ENCODE assay signal across 8 cellular contexts in genomic region chr3:156291269-156292123, GRCh38.
DNase-seq lines count a peak whose midpoint lies in the region; ATAC-seq, FAIRE-seq and TF ChIP-seq lines count a peak whose summit lies in the region.

No MANE protein-coding gene starts in this region.

- dilution Hi-C loops in keratinocyte (cut with MboI; ENCODE audit: extremely low pct_ligation_motif_present, low sequenced_read_pairs) = no loop called here

- H3K36me3 ChIP-seq in HUES64 (ENCODE audit: insufficient read depth, low read length) = no peaks in the 10 kb centered on the region
- no peaks in the 10 kb centered on the region for H3K36me3 ChIP-seq in keratinocyte (ENCODE audit: control insufficient read depth in 2 of 2, extremely low read depth in 1 of 2, insufficient read depth in 2 of 2, low read length in 2 of 2)
- H3K36me3 ChIP-seq in subcutaneous abdominal adipose tissue (ENCODE audit: control insufficient read depth in 5 of 5, insufficient read depth in 5 of 5, low read length in 5 of 5) = no peaks in the 10 kb centered on the region

- H3K4me1 Mint-ChIP-seq in brain = peaks cover 29% of the 10 kb centered on the region

- peaks cover 48% of the 10 kb centered on the region for H3K27me3 Mint-ChIP-seq in brain

- 9% methylated on average over 51 of the region's 51 CpGs for WGBS in HUES64

- no peak for TF ChIP-seq CTCF in brain (conservative IDR thresholded peaks at IDR 0.05)
- TF ChIP-seq CTCF in keratinocyte (optimal IDR thresholded peaks at IDR 0.05 in 1 of 3, IDR thresholded peaks at IDR 0.05 in 1 of 3, conservative IDR thresholded peaks at IDR 0.05 in 1 of 3; ENCODE audit: extremely low read depth in 1 of 3, insufficient read depth in 2 of 3, low read length in 3 of 3) = no peak

- H3K27ac ChIP-seq in HUES64 (ENCODE audit: low read depth, low read length) (no peak overlapping the region), keratinocyte (ENCODE audit: control insufficient read depth, insufficient read depth, low read length) (no peak overlapping the region), subcutaneous abdominal adipose tissue (ENCODE audit: low read depth, low read length) (no peak overlapping the region)

- H2AFZ ChIP-seq in keratinocyte (ENCODE audit: control insufficient read depth, low read length) = peak overlapping the region; percentile 62

- DNase-seq in COR-L47 (lab: John Stamatoyannopoulos, UW) (peak; percentile 42), keratinocyte (ENCODE audit: low read depth, low spot score) (no peak), HuH-7 (ENCODE audit: low spot score) (no peak), NCI-H446 (lab: John Stamatoyannopoulos, UW) (no peak)

- no peaks in the 10 kb centered on the region for H3K79me2 ChIP-seq in keratinocyte (ENCODE audit: control insufficient read depth, insufficient read depth, low read length)

- H3K9ac ChIP-seq in HUES64 (ENCODE audit: low read depth, low read length) (no peak overlapping the region), keratinocyte (ENCODE audit: control insufficient read depth, extremely low read depth, insufficient read depth, low read length) (no peak overlapping the region), subcutaneous abdominal adipose tissue (ENCODE audit: low read length in 5 of 5) (peak overlapping the region in 1 of 5 donors; percentile 30)

- H3K4me2 ChIP-seq in keratinocyte (ENCODE audit: control insufficient read depth, extremely low read depth, insufficient read depth, low read depth, low read length) = peak overlapping the region; percentile 60

- H3K9me1 ChIP-seq in keratinocyte (ENCODE audit: control insufficient read depth, extremely low read depth, insufficient read depth, low read length) = no peaks in the 10 kb centered on the region

- H3K4me1 ChIP-seq in HUES64 (ENCODE audit: insufficient read depth, low read length) (peaks cover 6% of the 10 kb centered on the region; the same call in 1 of the 2 replicates), keratinocyte (ENCODE audit: control insufficient read depth, extremely low read depth, insufficient read depth, low read length) (peaks cover 6% of the 10 kb centered on the region), subcutaneous abdominal adipose tissue (ENCODE audit: control insufficient read depth in 5 of 5, insufficient read depth in 5 of 5, low read length in 5 of 5) (peaks cover 0 to 17% (median 14%) of the 10 kb centered on the region in 5 donors)

- H4K20me1 ChIP-seq in keratinocyte (ENCODE audit: control insufficient read depth, extremely low read depth, insufficient read depth, low read length) = no peaks in the 10 kb centered on the region

- H3K36me3 Mint-ChIP-seq in brain = no peaks in the 10 kb centered on the region

- peak overlapping the region; percentile 51 for H3K4me3 ChIP-seq in HUES64 (ENCODE audit: low read length)
- peak overlapping the region in 2 of 3 experiments; percentile 34 to 52 for H3K4me3 ChIP-seq in keratinocyte (ENCODE audit: control insufficient read depth in 2 of 3, extremely low read depth in 1 of 3, insufficient read depth in 2 of 3, low read depth in 1 of 3, low read length in 3 of 3)
- H3K4me3 ChIP-seq in subcutaneous abdominal adipose tissue (ENCODE audit: low read depth in 1 of 5, low read length in 5 of 5) = peak overlapping the region; percentile 36 to 64 (median 55)

- H3K4me3 Mint-ChIP-seq in brain = peak overlapping the region; percentile 87 to 89 (median 88)

- H3K27ac Mint-ChIP-seq in brain = peak overlapping the region; percentile 55 to 90 (median 85)

- H3K9me3 Mint-ChIP-seq in brain = no peaks in the 10 kb centered on the region

- no peak for FAIRE-seq in keratinocyte (lab: Jason Lieb, UNC)

- H3K9me3 ChIP-seq in HUES64 (ENCODE audit: insufficient read depth, low read depth, low read length) = no peaks in the 10 kb centered on the region
- H3K9me3 ChIP-seq in keratinocyte (ENCODE audit: control insufficient read depth, low read depth, low read length) = no peaks in the 10 kb centered on the region
- H3K9me3 ChIP-seq in subcutaneous abdominal adipose tissue (ENCODE audit: control insufficient read depth in 5 of 5, low read length in 5 of 5) = no peaks in the 10 kb centered on the region

- ATAC-seq in HG02623 (IDR thresholded peaks at IDR 0.05; ENCODE audit: unreplicated experiment) = no peak

- peaks cover 65% of the 10 kb centered on the region for H3K27me3 ChIP-seq in HUES64 (ENCODE audit: insufficient read depth, low read length)
- H3K27me3 ChIP-seq in keratinocyte (ENCODE audit: control insufficient read depth, extremely low read depth, insufficient read depth, low read length) = peaks cover 43% of the 10 kb centered on the region
- H3K27me3 ChIP-seq in subcutaneous abdominal adipose tissue (ENCODE audit: control insufficient read depth in 5 of 5, insufficient read depth in 4 of 5, low read length in 5 of 5) = peaks cover 9 to 24% (median 16%) of the 10 kb centered on the region in 5 donors
